ENCODE assay signal across 5 cellular contexts in genomic region chr18:61189376-61189775, GRCh38.
"Had no signal": no experiment of that assay in that cellular context is flagged by ENCODE, and none has a peak within 500 bp of the region (broad histone marks: within the 10 kb centered on the region; RNA-seq: fewer than 3 reads in every experiment).

No MANE protein-coding gene starts in this region.

- H3K4me1 Mint-ChIP-seq: IgD-negative memory B cell had no signal

- H3K4me3 ChIP-seq: K562 had no signal

- H3K27ac ChIP-seq: HL-60 had no signal

- H3K27ac Mint-ChIP-seq: IgD-negative memory B cell had no signal

- DNase-seq: IMR-90 had no signal

- ATAC-seq: HepG2, K562 had no signal

- H3K4me3 Mint-ChIP-seq: IgD-negative memory B cell had no signal

- H3K27me3 Mint-ChIP-seq: IgD-negative memory B cell had no signal

- H3K36me3 Mint-ChIP-seq: IgD-negative memory B cell had no signal
